8 cellular contexts compared by ENCODE assay signal in the genomic region with DNA sequence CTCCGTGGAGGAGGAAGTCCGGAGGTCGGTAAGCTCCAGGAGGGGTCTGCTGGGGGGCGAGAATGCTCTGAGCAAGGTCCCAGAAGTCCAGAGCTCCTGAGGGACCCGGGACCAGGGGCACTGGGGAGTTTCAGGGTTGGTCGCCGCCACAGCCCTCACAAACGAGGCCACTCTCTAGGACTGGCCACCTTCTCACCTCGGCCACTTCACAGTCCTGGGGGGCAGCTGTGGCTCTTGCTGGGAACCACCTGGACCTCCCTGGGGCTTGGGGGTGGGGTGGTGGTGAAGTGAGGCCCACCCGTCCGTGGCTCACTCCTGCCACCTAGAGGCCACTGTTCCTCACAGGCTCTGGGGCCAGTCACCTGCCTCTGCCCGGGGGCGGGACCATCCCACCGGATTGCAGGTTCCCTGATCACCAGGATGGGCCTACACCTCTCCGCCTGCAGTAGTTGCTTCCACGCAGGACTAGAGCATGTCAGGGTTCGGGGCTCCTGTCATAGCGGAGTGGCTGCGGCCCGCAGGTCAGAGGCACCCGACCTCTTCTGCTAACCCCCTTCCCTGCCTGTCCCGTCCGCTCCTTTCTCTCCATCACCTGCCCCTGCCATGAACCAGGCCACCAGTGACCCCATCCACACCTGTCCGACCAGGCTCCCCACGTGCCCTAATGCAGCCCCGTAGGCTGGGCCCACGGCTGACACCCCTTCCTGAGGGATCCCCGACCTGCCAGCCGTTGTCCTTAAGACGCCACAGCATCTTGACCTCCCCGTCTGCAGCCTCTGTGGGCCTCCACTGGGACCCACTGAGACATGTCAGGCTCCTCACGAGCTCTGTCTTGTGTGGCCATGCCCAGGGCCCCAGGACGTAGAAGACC. TPM values are rescaled to one million over a fixed set of nuclear protein-coding genes. Genes with fewer than 3 reads are reported as not detected.
DNase-seq lines count a peak whose midpoint lies in the region; ATAC-seq and TF ChIP-seq lines count a peak whose summit lies in the region.

No MANE protein-coding gene starts in this region.

- peak overlapping the region; percentile 55 to 71 (median 64) for H3K4me3 Mint-ChIP-seq in T-cell

- intact Hi-C loops in adrenal gland (cut with DNase I): no loop called here

- POLR2A ChIA-PET in T-cell (lab: Charles Lee): no interaction called here

- H3K27me3 Mint-ChIP-seq in T-cell: peaks cover 6 to 19% of the 10 kb centered on the region in 2 donors

- H3K36me3 Mint-ChIP-seq in T-cell: no peaks in the 10 kb centered on the region

- no peaks in the 10 kb centered on the region for H3K9me3 Mint-ChIP-seq in T-cell

- H3K27ac ChIP-seq in adrenal gland: peak overlapping the region in 1 of 5 donors; percentile 72

- no peak overlapping the region for H3K27ac Mint-ChIP-seq in T-cell

- 27 to 37% (median 33%) methylated on average over 14 to 33 of the region's 33 CpGs for WGBS in adrenal gland, 4 donors

- peaks cover 11 to 25% (median 13%) of the 10 kb centered on the region in 3 donors for H3K4me1 Mint-ChIP-seq in T-cell

- CTCF ChIA-PET in T-cell (lab: Charles Lee): interaction anchor here in 1 of 2 donors (0.6 to 1.2 kb wide), 2 partner anchors 18 to 352 kb away, joined by 3 read pairs; no protein-coding TSS in a partner anchor

- TF ChIP-seq POLR2A in NB4 (IDR thresholded peaks at IDR 0.05; ENCODE audit: extremely low read depth, insufficient read length): no peak
- TF ChIP-seq POLR2A in adrenal gland (IDR thresholded peaks at IDR 0.05): no peak

- H3K9me3 ChIP-seq in adrenal gland (replicated peaks in 1 of 3): no peaks in the 10 kb centered on the region

- H3K27me3 ChIP-seq in adrenal gland: peaks cover 14% of the 10 kb centered on the region

- peak; percentile 79 to 84 (median 82) for ATAC-seq in T-cell (replicated peaks in 1 of 4)
- ATAC-seq in HG03108 (IDR thresholded peaks at IDR 0.05; ENCODE audit: unreplicated experiment): no peak

- DNase-seq in DMS 273 (lab: John Stamatoyannopoulos, UW; ENCODE audit: unreplicated experiment) (peak; percentile 93), DMS 273 treated with DMSO at 0.1 percent for 48 hours (lab: John Stamatoyannopoulos, UW) (no peak), NB4 (ENCODE audit: low read depth) (peak; percentile 79), T-cell (peak; percentile 34 to 84 (median 70)), adrenal gland (peak; percentile 68 to 87 (median 75)), hepatic stellate cell (ENCODE audit: low spot score) (peak; percentile 85)
- peak; percentile 59 to 86 for DNase-seq in stimulated activated CD4-positive, alpha-beta T cell treated with anti-CD3 and anti-CD28 coated beads, Interleukin-12 subunit alpha, Interleukin-12 subunit beta, amount 100 ng/mL, for 24 hours (ENCODE audit: low read depth in 2 of 2)

- H3K4me3 ChIP-seq in NB4 (ENCODE audit: low read depth, low read length) (no peak overlapping the region), adrenal gland (no peak overlapping the region)

- TF ChIP-seq CTCF in NB4 (IDR thresholded peaks at IDR 0.05; ENCODE audit: low read depth, low read length): peak; percentile 83
- TF ChIP-seq CTCF in adrenal gland (IDR thresholded peaks at IDR 0.05): peak; percentile 53 to 79 (median 76)

- no peaks in the 10 kb centered on the region for H3K36me3 ChIP-seq in adrenal gland (replicated peaks in 1 of 2)

- H3K4me1 ChIP-seq in adrenal gland (replicated peaks in 1 of 2): peaks cover 5 to 7% of the 10 kb centered on the region in 2 donors

RNA-seq across cellular contexts. Expression of gene TCEA2, which starts 5.1 kb away (rescaled TPM):
- total RNA-seq in T-cell (10 to 100 TPM; 25.8 to 49.7 (median 40.1) TPM), adrenal gland (10 to 100 TPM; 12.6 to 78.6 (median 53.7) TPM)
- polyA plus RNA-seq in adrenal gland: 100 to 1,000 TPM in 2 of 3 donors, 10 to 100 TPM in 1; 19.6 to 184 (median 132) TPM

RNA-seq across cellular contexts. Expression of gene SOX18, which starts 8.4 kb away (rescaled TPM):
- total RNA-seq in T-cell (under 1 TPM in 3 of 5 donors, not detected in 2; 0.35 to 0.56 (median 0.44) TPM), adrenal gland (10 to 100 TPM in 5 of 8 donors, 1 to 10 TPM in 3; 3.0 to 45.2 (median 32.2) TPM)
- 10 to 100 TPM in 2 of 3 donors, under 1 TPM in 1; 0.59 to 51.0 (median 16.2) TPM for polyA plus RNA-seq in adrenal gland

RNA-seq across cellular contexts. Expression of gene RGS19, which starts 21.5 kb away (rescaled TPM):
- 10 to 100 TPM; 39.2 to 61.7 (median 57.3) TPM for total RNA-seq in T-cell
- total RNA-seq in adrenal gland: 10 to 100 TPM; 12.5 to 42.0 (median 17.6) TPM
- 10 to 100 TPM in 2 of 3 donors, 1 to 10 TPM in 1; 3.0 to 13.5 (median 12.4) TPM for polyA plus RNA-seq in adrenal gland

RNA-seq across cellular contexts. Expression of gene C20orf204, which starts 21.9 kb away (rescaled TPM):
- total RNA-seq in T-cell (10 to 100 TPM in 2 of 5 donors, 1 to 10 TPM in 3; 4.5 to 20.8 (median 9.5) TPM), adrenal gland (1 to 10 TPM in 2 of 8 donors, under 1 TPM in 6; 0.13 to 1.9 (median 0.42) TPM)
- polyA plus RNA-seq in adrenal gland: 1 to 10 TPM in 2 of 3 donors, under 1 TPM in 1; 0.05 to 4.8 (median 1.6) TPM

RNA-seq across cellular contexts. Expression of gene OPRL1, which starts 22.0 kb away (rescaled TPM):
- total RNA-seq in T-cell (1 to 10 TPM; 1.1 to 1.9 (median 1.5) TPM), adrenal gland (1 to 10 TPM; 1.6 to 5.7 (median 3.1) TPM)
- polyA plus RNA-seq in adrenal gland: 1 to 10 TPM in 1 of 3 donors, under 1 TPM in 2; 0.24 to 1.6 (median 0.88) TPM
